In genomic region chr5:95611396-95611795, GRCh38 we compare ENCODE assay signal across 35 cellular contexts. TPM values are rescaled to one million over a fixed set of nuclear protein-coding genes. Genes with fewer than 3 reads are reported as not detected.
"Had no signal": no experiment of that assay in that cellular context is flagged by ENCODE, and none has a peak within 500 bp of the region (broad histone marks: within the 10 kb centered on the region; RNA-seq: fewer than 3 reads in every experiment).

No MANE protein-coding gene starts in this region.

- H3K9me3 ChIP-seq: adrenal gland, body of pancreas, breast epithelium had no signal

- FAIRE-seq: astrocyte, bronchial epithelial cell had no signal

- DNase-seq: activated effector memory CD4-positive, alpha-beta T cell treated with anti-CD3 and anti-CD28 coated beads, Interleukin-2, amount 50 U/mL, for 16 hours; activated effector memory CD4-positive, alpha-beta T cell treated with Interleukin-2 at 50 U/mL for 16 hours; activated gamma-delta T cell; activated gamma-delta T cell treated with Interleukin-2 at 50 U/mL for 16 hours; activated naive CD4-positive, alpha-beta T cell; activated naive CD4-positive, alpha-beta T cell treated with anti-CD3 and anti-CD28 coated beads for 36 hours; activated naive CD4-positive, alpha-beta T cell treated with anti-CD3 and anti-CD28 coated beads, Interleukin-2, amount 10 ng/mL, durations not matched to agents 7 days and 5 days; activated naive CD4-positive, alpha-beta T cell treated with anti-CD3 and anti-CD28 coated beads, Interleukin-2, amount 50 U/mL, for 16 hours; activated naive CD4-positive, alpha-beta T cell treated with Interleukin-2 at 50 U/mL for 16 hours; activated naive CD8-positive, alpha-beta T cell treated with anti-CD3 and anti-CD28 coated beads for 36 hours; activated naive CD8-positive, alpha-beta T cell treated with anti-CD3 and anti-CD28 coated beads, Interleukin-2, amount 10 ng/mL, durations not matched to agents 7 days and 5 days; activated naive CD8-positive, alpha-beta T cell treated with anti-CD3 and anti-CD28 coated beads, Interleukin-2, amount 50 U/mL, for 24 hours; activated T-cell treated with anti-CD3 and anti-CD28 coated beads, Interleukin-2, amount 50 U/mL, for 24 hours; activated T-cell treated with anti-CD3 and anti-CD28 coated beads, Interleukin-2, amount 50 U/mL, for 4 hours; activated T-cell treated with anti-CD3 and anti-CD28 coated beads, Interleukin-2, amount 50 U/mL, for 48 hours; activated T-cell treated with anti-CD3 and anti-CD28 coated beads, Interleukin-2, amount 50 U/mL, for 72 hours; adrenal gland; amniotic stem cell; amygdala; anterior cingulate cortex; aorta; body of pancreas; brain microvascular endothelial cell; caudate nucleus; central memory CD4-positive, alpha-beta T cell; cerebellar nuclear complex had no signal

- H3K27ac ChIP-seq: adrenal gland, ascending aorta, body of pancreas, brain microvascular endothelial cell, breast epithelium, cardiac muscle cell had no signal

- ATAC-seq: activated naive CD4-positive, alpha-beta T cell treated with anti-CD3 and anti-CD28 coated beads, Interleukin-2, amount 50 U/mL, for 72 hours; activated naive CD8-positive, alpha-beta T cell treated with anti-CD3 and anti-CD28 coated beads, Interleukin-2, amount 50 U/mL, for 24 hours; activated T-cell treated with anti-CD3 and anti-CD28 coated beads, Interleukin-2, amount 50 U/mL, for 4 hours; activated T-cell treated with anti-CD3 and anti-CD28 coated beads, Interleukin-2, amount 50 U/mL, for 72 hours; activated T-helper 17 cell treated with anti-CD3 and anti-CD28 coated beads, Interleukin-2, amount 50 U/mL, for 72 hours; body of pancreas had no signal

- H3K36me3 ChIP-seq: adrenal gland, ascending aorta, brain microvascular endothelial cell, breast epithelium, cardiac muscle cell had no signal

- H3K27me3 ChIP-seq: adrenal gland, ascending aorta, body of pancreas, brain microvascular endothelial cell, breast epithelium, cardiac muscle cell had no signal

- H3K4me1 ChIP-seq: adrenal gland, ascending aorta, breast epithelium had no signal

- H3K4me3 ChIP-seq: adrenal gland, ascending aorta, body of pancreas, breast epithelium, cardiac muscle cell had no signal

RNA-seq across cellular contexts. Expression of gene GPR150, which starts 8.5 kb away (rescaled TPM):
- total RNA-seq: cardiac septum, cerebellum had no signal
- polyA plus RNA-seq: aorta had no signal

RNA-seq across cellular contexts. Expression of gene RFESD, which starts 35.2 kb away (rescaled TPM):
- total RNA-seq: ascending aorta had no signal
